In genomic region chr7:32264667-32265284, GRCh38 we compare ENCODE assay signal across 27 cellular contexts.
"Had no signal": no experiment of that assay in that cellular context is flagged by ENCODE, and none has a peak within 500 bp of the region (broad histone marks: within the 10 kb centered on the region; RNA-seq: fewer than 3 reads in every experiment).

No MANE protein-coding gene starts in this region.

- H3K27ac ChIP-seq: body of pancreas, cardiac muscle cell, coronary artery, dorsolateral prefrontal cortex, left lung, right lobe of liver, skin epidermis, testis, transverse colon, VCaP had no signal

- H3K27me3 ChIP-seq: body of pancreas, cardiac muscle cell, left lung, right lobe of liver, testis, transverse colon had no signal

- ATAC-seq: activated naive CD4-positive, alpha-beta T cell treated with anti-CD3 and anti-CD28 coated beads, Interleukin-2, amount 50 U/mL, for 72 hours; activated T-cell treated with anti-CD3 and anti-CD28 coated beads, Interleukin-2, amount 50 U/mL, for 72 hours; body of pancreas; left lung; right lobe of liver; stimulated activated naive CD8-positive, alpha-beta T cell treated with anti-CD3 and anti-CD28 coated beads, Interleukin-15, Interleukin-2, amounts not matched to agents 100 U/mL and 50 U/mL, for 24 hours had no signal

- H3K27ac Mint-ChIP-seq: activated naive CD4-positive, alpha-beta T cell treated with anti-CD3 and anti-CD28 coated beads, Interleukin-2, amount 50 U/mL, for 72 hours; activated T-cell treated with anti-CD3 and anti-CD28 coated beads, Interleukin-2, amount 50 U/mL, for 72 hours; mesothelial cell of epicardium; naive B cell; T-helper 1 cell treated with Interleukin-12 subunit alpha and Interleukin-12 subunit beta and Interleukin-4 antibody, amounts not matched to agents 30 μg/mL and 1 μg/mL, for 36 hours had no signal

- H3K36me3 ChIP-seq: cardiac muscle cell, left lung, right lobe of liver, transverse colon had no signal

- H3K4me1 ChIP-seq: body of pancreas, left lung, right lobe of liver, testis, transverse colon had no signal

- H3K4me3 Mint-ChIP-seq: activated T-cell treated with anti-CD3 and anti-CD28 coated beads, Interleukin-2, amount 50 U/mL, for 72 hours; mesothelial cell of epicardium; naive B cell; T-helper 1 cell treated with Interleukin-12 subunit alpha and Interleukin-12 subunit beta and Interleukin-4 antibody, amounts not matched to agents 30 μg/mL and 1 μg/mL, for 36 hours had no signal

- H3K36me3 Mint-ChIP-seq: activated naive CD4-positive, alpha-beta T cell treated with anti-CD3 and anti-CD28 coated beads, Interleukin-2, amount 50 U/mL, for 72 hours; mesothelial cell of epicardium; naive B cell had no signal

- DNase-seq: activated CD4-positive, alpha-beta T cell treated with anti-CD3 and anti-CD28 coated beads for 4 hours; activated CD4-positive, alpha-beta T cell treated with anti-CD3 and anti-CD28 coated beads, Interleukin-2, amount 50 U/mL, for 4 hours; activated naive CD4-positive, alpha-beta T cell; activated T-cell treated with anti-CD3 and anti-CD28 coated beads for 4 hours; activated T-cell treated with anti-CD3 and anti-CD28 coated beads, Interleukin-2, amount 50 U/mL, for 72 hours; body of pancreas; dorsolateral prefrontal cortex; effector memory CD4-positive, alpha-beta T cell; kidney glomerular epithelial cell; left lung; naive B cell; occipital lobe; posterior cingulate gyrus; right lobe of liver; stimulated activated CD4-positive, alpha-beta T cell treated with anti-CD3 and anti-CD28 coated beads, Interleukin-12 subunit alpha, Interleukin-12 subunit beta, amount 100 ng/mL, for 4 hours; stimulated activated CD4-positive, alpha-beta T cell treated with anti-CD3 and anti-CD28 coated beads, Interleukin-4, amount 100 ng/mL, for 1 hour; stimulated activated naive CD8-positive, alpha-beta T cell treated with anti-CD3 and anti-CD28 coated beads, Interleukin-15, Interleukin-2, amounts not matched to agents 100 U/mL and 50 U/mL, for 24 hours; T-helper 9 cell; testis; transverse colon had no signal

- H3K9me3 ChIP-seq: body of pancreas, left lung, right lobe of liver, testis, transverse colon had no signal

- H3K4me3 ChIP-seq: body of pancreas, cardiac muscle cell, coronary artery, dorsolateral prefrontal cortex, left lung, right lobe of liver, skin epidermis, testis, transverse colon had no signal

- H3K9me3 Mint-ChIP-seq: mesothelial cell of epicardium; T-helper 1 cell treated with Interleukin-12 subunit alpha and Interleukin-12 subunit beta and Interleukin-4 antibody, amounts not matched to agents 30 μg/mL and 1 μg/mL, for 36 hours had no signal
